9 cellular contexts compared by ENCODE assay signal in the genomic region with DNA sequence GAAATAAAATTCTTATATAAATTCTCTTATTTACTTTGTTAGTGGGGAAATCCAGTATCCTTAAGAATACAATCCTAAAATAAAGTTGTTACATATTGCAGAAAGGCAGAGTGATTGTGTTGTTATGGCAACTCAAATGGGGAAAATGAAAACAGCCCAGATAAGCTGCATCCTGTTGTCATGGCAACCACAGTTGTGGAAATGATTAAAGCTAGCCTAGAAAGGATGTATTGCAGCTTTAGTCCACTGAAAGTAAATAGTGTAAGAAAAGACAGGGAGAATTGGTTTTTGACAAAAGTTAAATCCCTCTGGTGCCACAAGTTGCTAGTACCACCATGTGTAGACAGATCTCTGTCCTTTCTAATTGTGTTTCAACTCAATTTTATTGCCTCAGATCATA. TPM values are rescaled to one million over a fixed set of nuclear protein-coding genes. Genes with fewer than 3 reads are reported as not detected.
DNase-seq lines count a peak whose midpoint lies in the region; ATAC-seq, FAIRE-seq and TF ChIP-seq lines count a peak whose summit lies in the region.
"Had no signal": no experiment of that assay in that cellular context is flagged by ENCODE, and none has a peak within 500 bp of the region (broad histone marks: within the 10 kb centered on the region; RNA-seq: fewer than 3 reads in every experiment).

No MANE protein-coding gene starts in this region.

- H3K4me3 Mint-ChIP-seq in activated T-cell treated with anti-CD3 and anti-CD28 coated beads, Interleukin-2, amount 50 U/mL, for 72 hours: no peak overlapping the region
- no peak overlapping the region for H3K4me3 Mint-ChIP-seq in activated T-cell treated with anti-CD3 and anti-CD28 coated beads, Interleukin-2, amount 50 U/mL, for 24 hours

- H3K4me1 Mint-ChIP-seq in activated T-cell treated with anti-CD3 and anti-CD28 coated beads, Interleukin-2, amount 50 U/mL, for 72 hours (ENCODE audit: low read depth): peaks cover 10% of the 10 kb centered on the region
- peaks cover 29% of the 10 kb centered on the region for H3K4me1 Mint-ChIP-seq in activated T-cell treated with anti-CD3 and anti-CD28 coated beads, Interleukin-2, amount 50 U/mL, for 24 hours (ENCODE audit: low read depth)

- ATAC-seq in activated T-cell treated with anti-CD3 and anti-CD28 coated beads, Interleukin-2, amount 50 U/mL, for 72 hours (replicated peaks in 1 of 2): peak in 1 of 2 donors; percentile 55
- no peak for ATAC-seq in HG02678 (IDR thresholded peaks at IDR 0.05; ENCODE audit: unreplicated experiment)

- TF ChIP-seq CTCF in D721Med (IDR thresholded peaks at IDR 0.05; ENCODE audit: insufficient read depth, missing control alignments): no peak

- DNase-seq in activated T-cell treated with anti-CD3 and anti-CD28 coated beads, Interleukin-2, amount 50 U/mL, for 72 hours: peak; percentile 6 to 16
- no peak for DNase-seq in activated T-cell treated with anti-CD3 and anti-CD28 coated beads, Interleukin-2, amount 50 U/mL, for 24 hours
- DNase-seq in NCI-H1694 treated with DMSO at 0.1 percent for 48 hours (lab: John Stamatoyannopoulos, UW): peak; percentile 2
- peak; percentile 9 for DNase-seq in cerebellum (ENCODE audit: low spot score)
- peak; percentile 64 for DNase-seq in pulmonary artery endothelial cell (ENCODE audit: low read depth, low spot score)
- DNase-seq in D721Med (ENCODE audit: insufficient read length, low spot score): no peak
- DNase-seq in activated CD8-positive, alpha-beta memory T cell treated with anti-CD3 and anti-CD28 coated beads for 24 hours: no peak
- DNase-seq: NCI-H1092 had no signal

- no peaks in the 10 kb centered on the region for H3K36me3 Mint-ChIP-seq in activated T-cell treated with anti-CD3 and anti-CD28 coated beads, Interleukin-2, amount 50 U/mL, for 72 hours (ENCODE audit: insufficient read depth in 2 of 2)
- H3K36me3 Mint-ChIP-seq in activated T-cell treated with anti-CD3 and anti-CD28 coated beads, Interleukin-2, amount 50 U/mL, for 24 hours (ENCODE audit: low read depth): peaks cover 6% of the 10 kb centered on the region

- H3K27ac Mint-ChIP-seq in activated T-cell treated with anti-CD3 and anti-CD28 coated beads, Interleukin-2, amount 50 U/mL, for 72 hours: no peak overlapping the region
- no peak overlapping the region for H3K27ac Mint-ChIP-seq in activated T-cell treated with anti-CD3 and anti-CD28 coated beads, Interleukin-2, amount 50 U/mL, for 24 hours

- H3K27me3 Mint-ChIP-seq in activated T-cell treated with anti-CD3 and anti-CD28 coated beads, Interleukin-2, amount 50 U/mL, for 72 hours (ENCODE audit: low read depth): no peaks in the 10 kb centered on the region
- no peaks in the 10 kb centered on the region for H3K27me3 Mint-ChIP-seq in activated T-cell treated with anti-CD3 and anti-CD28 coated beads, Interleukin-2, amount 50 U/mL, for 24 hours

- no peak for FAIRE-seq in D721Med (lab: Jason Lieb, UNC)

- no peaks in the 10 kb centered on the region for H3K9me3 Mint-ChIP-seq in activated T-cell treated with anti-CD3 and anti-CD28 coated beads, Interleukin-2, amount 50 U/mL, for 72 hours
- no peaks in the 10 kb centered on the region for H3K9me3 Mint-ChIP-seq in activated T-cell treated with anti-CD3 and anti-CD28 coated beads, Interleukin-2, amount 50 U/mL, for 24 hours

RNA-seq across cellular contexts. Expression of a gene that starts 43.2 kb away (rescaled TPM):
- total RNA-seq in activated T-cell treated with anti-CD3 and anti-CD28 coated beads, Interleukin-2, amount 50 U/mL, for 72 hours: 10 to 100 TPM; 21.8 to 31.5 TPM
- total RNA-seq in cerebellum (36.3 TPM), pulmonary artery endothelial cell (8.8 and 13.4 TPM in 2 replicates)

Comparison
In these comparisons a context has a peak if more than half of its experiments do, and no peak if none do; other contexts are left out.
1. DNase-seq: peak in activated T-cell treated with anti-CD3 and anti-CD28 coated beads, Interleukin-2, amount 50 U/mL, for 72 hours (2 of 2), NCI-H1694 treated with DMSO at 0.1 percent for 48 hours (single experiment), cerebellum (single experiment) and pulmonary artery endothelial cell (single experiment); none in activated T-cell treated with anti-CD3 and anti-CD28 coated beads, Interleukin-2, amount 50 U/mL, for 24 hours (single experiment), D721Med (single experiment) and activated CD8-positive, alpha-beta memory T cell treated with anti-CD3 and anti-CD28 coated beads for 24 hours (single experiment).